Comparison of ENCODE assay signal across 8 cellular contexts in genomic region chr3:151838574-151839312, GRCh38. TPM values are rescaled to one million over a fixed set of nuclear protein-coding genes. Genes with fewer than 3 reads are reported as not detected.
DNase-seq lines count a peak whose midpoint lies in the region; ATAC-seq and TF ChIP-seq lines count a peak whose summit lies in the region.

No MANE protein-coding gene starts in this region.

- H3K36me3 Mint-ChIP-seq in WTC11 = no peaks in the 10 kb centered on the region

- no peaks in the 10 kb centered on the region for H3K9me3 Mint-ChIP-seq in WTC11

- H3K27ac Mint-ChIP-seq in WTC11 = no peak overlapping the region

- H3K4me3 Mint-ChIP-seq in WTC11 = no peak overlapping the region

- in situ Hi-C loops in GM13977 (cut with MboI; ENCODE audit: low pct_unique_long_range_greater_than_20kb, low sequenced_read_pairs, unreplicated experiment) = loop anchor here (25.0 kb wide), 1 partner anchor 401 kb away; no protein-coding TSS in a partner anchor

- CTCF ChIA-PET in WTC11 (lab: Charles Lee) = interaction anchor here (0.6 to 3.6 kb wide), 11 partner anchors 20 to 459 kb away, joined by 3 to 46 read pairs (median 4); partner anchors contain the start of gene IGSF10

- POLR2A ChIA-PET in WTC11 (lab: Charles Lee) = interaction anchor here (0.6 kb wide), 1 partner anchor 12 kb away, joined by 4 read pairs; no protein-coding TSS in a partner anchor

- TF ChIP-seq CTCF in GM13977 (IDR thresholded peaks at IDR 0.05; ENCODE audit: extremely low read depth, insufficient read depth, missing control alignments) (peak; percentile 78), WTC11 (IDR thresholded peaks at IDR 0.05) (peak; percentile 52; the same call in 1 of the 2 replicates)

- ATAC-seq in HG02943 (IDR thresholded peaks at IDR 0.05; ENCODE audit: low read depth, unreplicated experiment) = peak; percentile 65
- ATAC-seq in WTC11 = peak; percentile 88

- DNase-seq in AML-193 (lab: John Stamatoyannopoulos, UW) (peak; percentile 88 to 89), GM13977 (ENCODE audit: low spot score) (peak; percentile 42), NCI-H2171 (lab: John Stamatoyannopoulos, UW) (peak; percentile 48), WTC11 (ENCODE audit: low spot score) (peak; percentile 22), foreskin melanocyte (peak; percentile 62), occipital lobe (lab: John Stamatoyannopoulos, UW) (peak; percentile 1), DMS79 (lab: John Stamatoyannopoulos, UW) (no peak)

- H3K4me1 Mint-ChIP-seq in WTC11 = peaks cover 14% of the 10 kb centered on the region

- H3K27me3 Mint-ChIP-seq in WTC11 (ENCODE audit: low read depth) = no peaks in the 10 kb centered on the region

TF ChIP-seq in WTC11, 78 proteins besides CTCF, POLR2A, EP300 and RAD21:
- no peak for TF ChIP-seq E2F4 (CRISPR knock-in tag; IDR thresholded peaks at IDR 0.05; ENCODE audit: borderline replicate concordance, low read depth)
- no peak for TF ChIP-seq ZMAT4 (CRISPR knock-in tag; IDR thresholded peaks at IDR 0.05)
- TF ChIP-seq SMAD4 (CRISPR knock-in tag; IDR thresholded peaks at IDR 0.05) = no peak
- TF ChIP-seq ZNF121 (CRISPR knock-in tag; IDR thresholded peaks at IDR 0.05) = no peak
- TF ChIP-seq GABPB1 (CRISPR knock-in tag; IDR thresholded peaks at IDR 0.05) = no peak
- TF ChIP-seq ELF4 (CRISPR knock-in tag; IDR thresholded peaks at IDR 0.05; ENCODE audit: low read depth) = no peak
- no peak for TF ChIP-seq ZBTB43 (CRISPR knock-in tag; IDR thresholded peaks at IDR 0.05)
- TF ChIP-seq FOXP1 (CRISPR knock-in tag; IDR thresholded peaks at IDR 0.05; ENCODE audit: borderline replicate concordance) = no peak
- TF ChIP-seq ATF1 (CRISPR knock-in tag; IDR thresholded peaks at IDR 0.05) = no peak
- TF ChIP-seq TCF7 (CRISPR knock-in tag; IDR thresholded peaks at IDR 0.05; ENCODE audit: low read depth) = no peak
- TF ChIP-seq TEAD1 (CRISPR knock-in tag; IDR thresholded peaks at IDR 0.05) = no peak
- no peak for TF ChIP-seq IRF1 (CRISPR knock-in tag; IDR thresholded peaks at IDR 0.05)
- TF ChIP-seq TEAD4 (CRISPR knock-in tag; IDR thresholded peaks at IDR 0.05) = no peak
- no peak for TF ChIP-seq ZNF138 (CRISPR knock-in tag; conservative IDR thresholded peaks at IDR 0.05)
- TF ChIP-seq E2F5 (CRISPR knock-in tag; IDR thresholded peaks at IDR 0.05) = no peak
- no peak for TF ChIP-seq KAT7 (CRISPR knock-in tag; IDR thresholded peaks at IDR 0.05; ENCODE audit: borderline replicate concordance)

RNA-seq across cellular contexts. Expression of gene AADAC, which starts 24.8 kb away (rescaled TPM):
- total RNA-seq in WTC11 (2021) (0.11 to 0.32 TPM in 2 of 3 replicates, not detected in the other), occipital lobe (not detected)

RNA-seq across cellular contexts. Expression of gene SUCNR1, which starts 34.7 kb away (rescaled TPM):
- total RNA-seq in WTC11 (2021) = not detected in 3 replicates
- total RNA-seq in occipital lobe = 1.2 TPM
